ENCODE assay signal across 2 cellular contexts in the genomic region with DNA sequence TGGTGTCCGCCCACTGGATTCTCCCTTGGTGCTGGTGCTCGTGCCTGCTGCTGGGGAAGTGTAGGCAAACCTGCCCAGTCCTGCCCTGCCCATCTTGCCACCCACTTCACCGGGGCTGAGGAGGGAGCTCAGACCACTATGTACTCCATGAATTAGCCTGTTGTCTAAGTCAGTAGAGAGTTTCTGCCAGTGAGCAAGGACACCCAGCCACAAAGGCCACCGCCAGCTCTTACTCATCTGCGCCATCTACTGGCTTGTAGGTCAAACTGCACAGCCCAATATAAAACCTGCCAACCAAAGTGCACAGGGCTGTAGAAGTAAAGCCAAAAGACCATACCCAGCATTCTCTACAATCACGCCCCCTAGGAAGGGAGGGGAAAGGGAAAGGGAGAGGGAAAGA.
TF ChIP-seq lines count a peak whose summit lies in the region.

No MANE protein-coding gene starts in this region.

TF ChIP-seq in IMR-90, 13 proteins besides CTCF, POLR2A, EP300 and RAD21 (continued from another document):
- no peak for TF ChIP-seq MAFK (IDR thresholded peaks at IDR 0.05; ENCODE audit: low read depth, low read length)
- no peak for TF ChIP-seq MXI1 (IDR thresholded peaks at IDR 0.05; ENCODE audit: borderline replicate concordance, low read depth, low read length)
- no peak for TF ChIP-seq CEBPB (IDR thresholded peaks at IDR 0.05; ENCODE audit: low read depth, low read length)
- TF ChIP-seq FOS (IDR thresholded peaks at IDR 0.05; ENCODE audit: low read depth, low read length), result no peak
- TF ChIP-seq, protein P1, sequence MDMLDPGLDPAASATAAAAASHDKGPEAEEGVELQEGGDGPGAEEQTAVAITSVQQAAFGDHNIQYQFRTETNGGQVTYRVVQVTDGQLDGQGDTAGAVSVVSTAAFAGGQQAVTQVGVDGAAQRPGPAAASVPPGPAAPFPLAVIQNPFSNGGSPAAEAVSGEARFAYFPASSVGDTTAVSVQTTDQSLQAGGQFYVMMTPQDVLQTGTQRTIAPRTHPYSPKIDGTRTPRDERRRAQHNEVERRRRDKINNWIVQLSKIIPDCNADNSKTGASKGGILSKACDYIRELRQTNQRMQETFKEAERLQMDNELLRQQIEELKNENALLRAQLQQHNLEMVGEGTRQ (IDR thresholded peaks at IDR 0.05; ENCODE audit: low read depth, low read length), result no peak
- TF ChIP-seq BHLHE40 (IDR thresholded peaks at IDR 0.05; ENCODE audit: low read depth, low read length), result no peak
- TF ChIP-seq NFE2L2 (IDR thresholded peaks at IDR 0.05; ENCODE audit: low read depth, low read length), result no peak
- TF ChIP-seq CHD1 (IDR thresholded peaks at IDR 0.05; ENCODE audit: low read depth, low read length), result no peak
- TF ChIP-seq RFX5 (IDR thresholded peaks at IDR 0.05; ENCODE audit: low read depth, low read length), result no peak
- TF ChIP-seq, protein P2, sequence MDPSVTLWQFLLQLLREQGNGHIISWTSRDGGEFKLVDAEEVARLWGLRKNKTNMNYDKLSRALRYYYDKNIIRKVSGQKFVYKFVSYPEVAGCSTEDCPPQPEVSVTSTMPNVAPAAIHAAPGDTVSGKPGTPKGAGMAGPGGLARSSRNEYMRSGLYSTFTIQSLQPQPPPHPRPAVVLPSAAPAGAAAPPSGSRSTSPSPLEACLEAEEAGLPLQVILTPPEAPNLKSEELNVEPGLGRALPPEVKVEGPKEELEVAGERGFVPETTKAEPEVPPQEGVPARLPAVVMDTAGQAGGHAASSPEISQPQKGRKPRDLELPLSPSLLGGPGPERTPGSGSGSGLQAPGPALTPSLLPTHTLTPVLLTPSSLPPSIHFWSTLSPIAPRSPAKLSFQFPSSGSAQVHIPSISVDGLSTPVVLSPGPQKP (IDR thresholded peaks at IDR 0.05; ENCODE audit: borderline replicate concordance, low read depth, low read length), result no peak

TF ChIP-seq in GM12878, 131 proteins besides CTCF, POLR2A, EP300 and RAD21 (continued from another document):
- TF ChIP-seq RBBP5 (conservative IDR thresholded peaks at IDR 0.05) (no peak), BMI1 (IDR thresholded peaks at IDR 0.05; ENCODE audit: borderline replicate concordance) (no peak), SMC3 (IDR thresholded peaks at IDR 0.05; ENCODE audit: borderline replicate concordance, low read length) (0 out of 2 replicates have a peak, but pooled peaks have one; percentile 14), IKZF2 (IDR thresholded peaks at IDR 0.05) (no peak)
TF ChIP-seq in GM12878: peak in this region for 1.
